ENCODE assay signal across 8 cellular contexts in genomic region chr4:153154010-153154975, GRCh38. TPM values are rescaled to one million over a fixed set of nuclear protein-coding genes. Genes with fewer than 3 reads are reported as not detected.
DNase-seq lines count a peak whose midpoint lies in the region; ATAC-seq, FAIRE-seq and TF ChIP-seq lines count a peak whose summit lies in the region.

No MANE protein-coding gene starts in this region.

- peaks cover 5% of the 10 kb centered on the region for H3K27me3 Mint-ChIP-seq in activated T-cell treated with anti-CD3 and anti-CD28 coated beads, Interleukin-2, amount 50 U/mL, for 4 hours (ENCODE audit: low read depth)
- peaks cover 6% of the 10 kb centered on the region for H3K27me3 Mint-ChIP-seq in brain
- peaks cover 21% of the 10 kb centered on the region for H3K27me3 Mint-ChIP-seq in memory B cell

- H3K4me3 Mint-ChIP-seq in activated T-cell treated with anti-CD3 and anti-CD28 coated beads, Interleukin-2, amount 50 U/mL, for 4 hours = peak overlapping the region; percentile 87
- H3K4me3 Mint-ChIP-seq in brain (peak overlapping the region; percentile 85 to 96 (median 93)), memory B cell (peak overlapping the region; percentile 92)

- H3K27ac Mint-ChIP-seq in brain (peak overlapping the region; percentile 96 to 99 (median 97)), memory B cell (no peak overlapping the region)

- TF ChIP-seq CTCF in brain (conservative IDR thresholded peaks at IDR 0.05) = no peak

- H3K9me3 Mint-ChIP-seq in activated T-cell treated with anti-CD3 and anti-CD28 coated beads, Interleukin-2, amount 50 U/mL, for 4 hours = no peaks in the 10 kb centered on the region
- H3K9me3 Mint-ChIP-seq in brain = no peaks in the 10 kb centered on the region
- H3K9me3 Mint-ChIP-seq in memory B cell = no peaks in the 10 kb centered on the region

- H3K4me1 Mint-ChIP-seq in activated T-cell treated with anti-CD3 and anti-CD28 coated beads, Interleukin-2, amount 50 U/mL, for 4 hours (ENCODE audit: low read depth) = peaks cover 35% of the 10 kb centered on the region
- H3K4me1 Mint-ChIP-seq in brain = peaks cover 70% of the 10 kb centered on the region
- peaks cover 18% of the 10 kb centered on the region for H3K4me1 Mint-ChIP-seq in memory B cell

- FAIRE-seq in urothelium cell line (lab: Jason Lieb, UNC) = no peak

- ATAC-seq in activated T-cell treated with anti-CD3 and anti-CD28 coated beads, Interleukin-2, amount 50 U/mL, for 4 hours = no peak
- ATAC-seq in memory B cell (ENCODE audit: low read depth) = no peak
- ATAC-seq in GM18873 (IDR thresholded peaks at IDR 0.05; ENCODE audit: low FRiP score, unreplicated experiment) = no peak

- DNase-seq in activated T-cell treated with anti-CD3 and anti-CD28 coated beads, Interleukin-2, amount 50 U/mL, for 4 hours = no peak
- no peak for DNase-seq in activated T-cell treated with anti-CD3 and anti-CD28 coated beads, Interleukin-2, amount 50 U/mL, for 48 hours
- DNase-seq in NCI-H524 (lab: John Stamatoyannopoulos, UW) (peak; percentile 50), memory B cell (ENCODE audit: low spot score in 2 of 2) (no peak), urothelium cell line (ENCODE audit: low spot score) (peak; percentile 54)
- DNase-seq in stimulated activated CD8-positive, alpha-beta memory T cell treated with anti-CD3 and anti-CD28 coated beads, Interleukin-4, amount 100 ng/mL, for 48 hours = no peak

- H3K36me3 Mint-ChIP-seq in activated T-cell treated with anti-CD3 and anti-CD28 coated beads, Interleukin-2, amount 50 U/mL, for 4 hours (ENCODE audit: insufficient read depth) = no peaks in the 10 kb centered on the region
- H3K36me3 Mint-ChIP-seq in brain (peaks cover 6% of the 10 kb centered on the region), memory B cell (no peaks in the 10 kb centered on the region)

RNA-seq across cellular contexts. Expression of gene TRIM2, which starts 50.0 kb away (rescaled TPM):
- under 1 TPM; 0.34 to 0.94 (median 0.49) TPM for total RNA-seq in activated T-cell treated with anti-CD3 and anti-CD28 coated beads, Interleukin-2, amount 50 U/mL, for 4 hours
- 17.8 TPM for polyA plus RNA-seq in brain (ENCODE audit: insufficient read depth, low read depth, low replicate concordance)

Comparison
In these comparisons a context has a peak if more than half of its experiments do, and no peak if none do; other contexts are left out.
1. DNase-seq: peak in NCI-H524 (2 of 2) and urothelium cell line (single experiment); none in activated T-cell treated with anti-CD3 and anti-CD28 coated beads, Interleukin-2, amount 50 U/mL, for 4 hours (single experiment), activated T-cell treated with anti-CD3 and anti-CD28 coated beads, Interleukin-2, amount 50 U/mL, for 48 hours (0 of 2), memory B cell (0 of 2) and stimulated activated CD8-positive, alpha-beta memory T cell treated with anti-CD3 and anti-CD28 coated beads, Interleukin-4, amount 100 ng/mL, for 48 hours (single experiment).
2. Peak in every context shown above with its lines, with median percentiles within 50 percentile points of each other: H3K4me3 Mint-ChIP-seq.